8 cellular contexts compared by ENCODE assay signal in genomic region chr7:27689045-27689877, GRCh38. TPM values are rescaled to one million over a fixed set of nuclear protein-coding genes. Genes with fewer than 3 reads are reported as not detected.
DNase-seq lines count a peak whose midpoint lies in the region; ATAC-seq, FAIRE-seq and TF ChIP-seq lines count a peak whose summit lies in the region.

No MANE protein-coding gene starts in this region.

- no peak overlapping the region for H3K27ac ChIP-seq in GM23248
- no peak overlapping the region for H3K27ac ChIP-seq in PC-9

- 25 to 26% methylated on average over 4 of the region's 4 CpGs for WGBS in GM23248 (ENCODE audit: low coverage in 1 of 2, low lambda C conversion rate in 2 of 2, missing lambda C conversion rate in 2 of 2), 2 experiments

- ATAC-seq in stimulated activated effector memory CD8-positive, alpha-beta T cell treated with anti-CD3 and anti-CD28 coated beads, Interleukin-12 subunit alpha, Interleukin-12 subunit beta, amount 100 ng/mL, for 72 hours = peak; percentile 74

- H3K9me3 ChIP-seq in GM23248 (ENCODE audit: low read depth) = no peaks in the 10 kb centered on the region
- H3K9me3 ChIP-seq in PC-9 (ENCODE audit: insufficient read depth, low read depth) = no peaks in the 10 kb centered on the region

- H3K4me1 ChIP-seq in GM23248 (ENCODE audit: insufficient read depth) (peaks cover 32% of the 10 kb centered on the region), PC-9 (replicated peaks; ENCODE audit: insufficient read depth) (peaks cover 16% of the 10 kb centered on the region)

- no peaks in the 10 kb centered on the region for H3K36me3 Mint-ChIP-seq in stimulated activated effector memory CD8-positive, alpha-beta T cell treated with anti-CD3 and anti-CD28 coated beads, Interleukin-12 subunit alpha, Interleukin-12 subunit beta, amount 100 ng/mL, for 72 hours

- no peaks in the 10 kb centered on the region for H3K4me1 Mint-ChIP-seq in stimulated activated effector memory CD8-positive, alpha-beta T cell treated with anti-CD3 and anti-CD28 coated beads, Interleukin-12 subunit alpha, Interleukin-12 subunit beta, amount 100 ng/mL, for 72 hours

- intact Hi-C loops in PC-9 (cut with micrococcal nuclease; ENCODE audit: unreplicated experiment) = loop anchor here (1.0 to 5.0 kb wide), 5 partner anchors 85 to 404 kb away; no protein-coding TSS in a partner anchor

- H3K27ac Mint-ChIP-seq in stimulated activated effector memory CD8-positive, alpha-beta T cell treated with anti-CD3 and anti-CD28 coated beads, Interleukin-12 subunit alpha, Interleukin-12 subunit beta, amount 100 ng/mL, for 72 hours = no peak overlapping the region

- POLR2A ChIA-PET in PC-9 (lab: Charles Lee; ENCODE audit: unreplicated experiment) = no interaction called here

- H3K9me2 ChIP-seq in GM23248 (ENCODE audit: insufficient read depth) (no peaks in the 10 kb centered on the region), PC-9 (ENCODE audit: insufficient read depth) (no peaks in the 10 kb centered on the region)

- in situ Hi-C loops in GM23248 (cut with MboI) = no loop called here

- no peak overlapping the region for H3K4me3 Mint-ChIP-seq in stimulated activated effector memory CD8-positive, alpha-beta T cell treated with anti-CD3 and anti-CD28 coated beads, Interleukin-12 subunit alpha, Interleukin-12 subunit beta, amount 100 ng/mL, for 72 hours

- H3K27me3 ChIP-seq in GM23248 (replicated peaks; ENCODE audit: insufficient read depth) (no peaks in the 10 kb centered on the region), PC-9 (ENCODE audit: insufficient read depth, low read depth) (no peaks in the 10 kb centered on the region)

- H3K4me2 ChIP-seq in GM23248 (ENCODE audit: unreplicated experiment) = no peak overlapping the region
- H3K4me2 ChIP-seq in PC-9 = no peak overlapping the region

- CTCF ChIA-PET in PC-9 (lab: Charles Lee) = interaction anchor here (0.6 to 1.0 kb wide), 3 partner anchors 52 to 230 kb away, joined by 3 to 4 read pairs (median 3); no protein-coding TSS in a partner anchor

- no peaks in the 10 kb centered on the region for H3K9me3 Mint-ChIP-seq in stimulated activated effector memory CD8-positive, alpha-beta T cell treated with anti-CD3 and anti-CD28 coated beads, Interleukin-12 subunit alpha, Interleukin-12 subunit beta, amount 100 ng/mL, for 72 hours

- DNase-seq in COR-L47 (lab: John Stamatoyannopoulos, UW) = peak; percentile 8
- DNase-seq in GM23248 = peak; percentile 26
- peak; percentile 49 to 59 for DNase-seq in PC-9
- DNase-seq in fibroblast of gingiva (ENCODE audit: low read depth) = peak; percentile 39
- DNase-seq in stimulated activated effector memory CD8-positive, alpha-beta T cell treated with anti-CD3 and anti-CD28 coated beads, Interleukin-12 subunit alpha, Interleukin-12 subunit beta, amount 100 ng/mL, for 72 hours (ENCODE audit: low spot score in 2 of 2) = no peak
- DNase-seq in stimulated activated CD8-positive, alpha-beta memory T cell treated with anti-CD3 and anti-CD28 coated beads, Interleukin-4, amount 100 ng/mL, for 48 hours = no peak
- DNase-seq in RCC 7860 (ENCODE audit: low spot score) = no peak
- DNase-seq in activated T-cell treated with anti-CD3 and anti-CD28 coated beads for 4 hours = no peak

- H3F3A ChIP-seq in GM23248 (ENCODE audit: insufficient read depth) (peaks cover 15% of the 10 kb centered on the region), PC-9 (ENCODE audit: insufficient read depth, low read depth) (no peaks in the 10 kb centered on the region)

- H3K36me3 ChIP-seq in GM23248 (ENCODE audit: low read depth) = no peaks in the 10 kb centered on the region
- no peaks in the 10 kb centered on the region for H3K36me3 ChIP-seq in PC-9 (ENCODE audit: low read depth)

- H3K4me3 ChIP-seq in GM23248 = no peak overlapping the region
- H3K4me3 ChIP-seq in PC-9 = no peak overlapping the region

- TF ChIP-seq CTCF in PC-9 (conservative IDR thresholded peaks at IDR 0.05) = peak; percentile 69

- H3K9ac ChIP-seq in GM23248 = no peak overlapping the region

- H2AFZ ChIP-seq in GM23248 = no peak overlapping the region
- H2AFZ ChIP-seq in PC-9 = no peak overlapping the region

- H4K20me1 ChIP-seq in GM23248 (ENCODE audit: insufficient read depth) = no peaks in the 10 kb centered on the region
- H4K20me1 ChIP-seq in PC-9 (ENCODE audit: insufficient read depth) = no peaks in the 10 kb centered on the region

- H3K79me2 ChIP-seq in GM23248 (ENCODE audit: insufficient read depth) (no peaks in the 10 kb centered on the region), PC-9 (ENCODE audit: low read depth) (no peaks in the 10 kb centered on the region)

- no peak for FAIRE-seq in RCC 7860 (lab: Jason Lieb, UNC)

- no TSS peak for BruUV-seq in PC-9 (replicated peaks; lab: Mats Ljungman, UMichigan)

RNA-seq across cellular contexts. Expression of gene HIBADH, which starts 26.6 kb away (rescaled TPM):
- 70.1 and 70.9 TPM in 2 replicates for total RNA-seq in GM23248 (2014; rRNA removed; shearing (Covaris generic))
- polyA plus RNA-seq in GM23248 (2016; fragmentation: Nextera tagmentation; extraction: Ambion mirVana) = 87.0 and 96.3 TPM in 2 replicates
- total RNA-seq in PC-9 (2021) = 72.4 and 73.9 TPM in 2 replicates

RNA-seq across cellular contexts. Expression of gene TAX1BP1, which starts 50.7 kb away (rescaled TPM):
- total RNA-seq in GM23248 (2014; rRNA removed; shearing (Covaris generic)) = 79.4 and 98.1 TPM in 2 replicates
- polyA plus RNA-seq in GM23248 (2016; fragmentation: Nextera tagmentation; extraction: Ambion mirVana) = 131 and 137 TPM in 2 replicates
- 143 and 174 TPM in 2 replicates for total RNA-seq in PC-9 (2021)

Comparison
In these comparisons a context has a peak if more than half of its experiments do, and no peak if none do; other contexts are left out.
1. DNase-seq: peak in COR-L47 (single experiment), GM23248 (single experiment), PC-9 (2 of 2) and fibroblast of gingiva (single experiment); none in stimulated activated effector memory CD8-positive, alpha-beta T cell treated with anti-CD3 and anti-CD28 coated beads, Interleukin-12 subunit alpha, Interleukin-12 subunit beta, amount 100 ng/mL, for 72 hours (0 of 2), stimulated activated CD8-positive, alpha-beta memory T cell treated with anti-CD3 and anti-CD28 coated beads, Interleukin-4, amount 100 ng/mL, for 48 hours (single experiment), RCC 7860 (single experiment) and activated T-cell treated with anti-CD3 and anti-CD28 coated beads for 4 hours (single experiment).